Comparison of ENCODE assay signal across 18 cellular contexts in genomic region chr4:155624478-155624877, GRCh38. TPM values are rescaled to one million over a fixed set of nuclear protein-coding genes. Genes with fewer than 3 reads are reported as not detected.
DNase-seq lines count a peak whose midpoint lies in the region; ATAC-seq, FAIRE-seq and TF ChIP-seq lines count a peak whose summit lies in the region.
"Had no signal": no experiment of that assay in that cellular context is flagged by ENCODE, and none has a peak within 500 bp of the region (broad histone marks: within the 10 kb centered on the region; RNA-seq: fewer than 3 reads in every experiment).

No MANE protein-coding gene starts in this region.

- TF ChIP-seq EP300 in HepG2 (IDR thresholded peaks at IDR 0.05; ENCODE audit: low read depth in 2 of 2, low read length in 2 of 2) (no peak), HepG2 (CRISPR knock-in tag; IDR thresholded peaks at IDR 0.05; ENCODE audit: borderline replicate concordance) (no peak)

- no peaks in the 10 kb centered on the region for H3K4me1 ChIP-seq in HepG2 (ENCODE audit: insufficient read depth, low read length)
- H3K4me1 ChIP-seq: A549 had no signal

- CTCF ChIA-PET in HepG2 (lab: Yijun Ruan, JAX; ENCODE audit: low intra/inter-chr PET ratio, low total read pairs): no interaction called here

- no peak overlapping the region for H2AFZ ChIP-seq in HepG2 (ENCODE audit: low read length)

- H3K4me2 ChIP-seq in HepG2 (ENCODE audit: low read depth, low read length): no peak overlapping the region
- H3K4me2 ChIP-seq: A549 had no signal

- POLR2A ChIA-PET in HepG2 (lab: Yijun Ruan, JAX): no interaction called here

- no peaks in the 10 kb centered on the region for H3K27me3 ChIP-seq in HepG2 (ENCODE audit: control insufficient read depth in 1 of 2, insufficient read depth in 2 of 2, low read length in 2 of 2)

- TF ChIP-seq CTCF in HepG2 (CRISPR knock-in tag; IDR thresholded peaks at IDR 0.05): no peak

- TF ChIP-seq RAD21 in HepG2 (CRISPR knock-in tag; IDR thresholded peaks at IDR 0.05): no peak

- DNase-seq in Caki2 (ENCODE audit: low read depth) (peak; percentile 22), HepG2 (ENCODE audit: low spot score) (no peak), RKO (ENCODE audit: low spot score) (no peak), cerebellum (ENCODE audit: low spot score) (no peak)
- DNase-seq in stimulated activated CD4-positive, alpha-beta T cell treated with anti-CD3 and anti-CD28 coated beads, Interleukin-15, amount 100 ng/mL, for 24 hours: no peak
- DNase-seq: activated CD4-positive, alpha-beta memory T cell treated with anti-CD3 and anti-CD28 coated beads for 36 hours; activated naive CD4-positive, alpha-beta T cell treated with anti-CD3 and anti-CD28 coated beads for 36 hours; DMS 273 treated with DMSO at 0.1 percent for 48 hours; immature natural killer cell; naive thymus-derived CD4-positive, alpha-beta T cell; NCI-H1436; PC-3; small intestine; T-helper 2 cell had no signal

- intact Hi-C loops in HepG2 (cut with micrococcal nuclease; ENCODE audit: unreplicated experiment): no loop called here

- no peak overlapping the region for H3K4me3 ChIP-seq in HepG2 (replicated peaks in 1 of 3; ENCODE audit: insufficient read depth in 1 of 3, low read depth in 2 of 3, low read length in 3 of 3)
- H3K4me3 ChIP-seq: A549 had no signal

- BruUV-seq in HepG2 (replicated peaks; lab: Mats Ljungman, UMichigan): no TSS peak

- H3K36me3 ChIP-seq in HepG2 (replicated peaks in 1 of 2; ENCODE audit: control insufficient read depth in 1 of 2, insufficient read depth in 2 of 2, low read length in 2 of 2): no peaks in the 10 kb centered on the region

- H3K9me3 ChIP-seq in HepG2 (ENCODE audit: low read length): no peaks in the 10 kb centered on the region
- H3K9me3 ChIP-seq: A549 had no signal

- no peaks in the 10 kb centered on the region for H4K20me1 ChIP-seq in HepG2 (ENCODE audit: insufficient read depth, low read length)

- no peak overlapping the region for H3K9ac ChIP-seq in HepG2 (ENCODE audit: insufficient read depth, low read depth, low read length)

- no peak for TF ChIP-seq POLR2A in HepG2 (IDR thresholded peaks at IDR 0.05; ENCODE audit: insufficient read depth in 1 of 2, low read depth in 2 of 2, low read length in 2 of 2)

- H3K79me2 ChIP-seq in HepG2 (ENCODE audit: insufficient read depth, low read length): no peaks in the 10 kb centered on the region

- no peak for FAIRE-seq in HepG2 (lab: Jason Lieb, UNC)
- FAIRE-seq: A549, small intestine had no signal

- peak; percentile 97 for ATAC-seq in GM19452 (IDR thresholded peaks at IDR 0.05; ENCODE audit: unreplicated experiment)
- peak; percentile 79 for ATAC-seq in HG02852 (IDR thresholded peaks at IDR 0.05; ENCODE audit: unreplicated experiment)
- ATAC-seq in HG03469 (IDR thresholded peaks at IDR 0.05; ENCODE audit: unreplicated experiment): peak; percentile 92
- no peak for ATAC-seq in HepG2
- ATAC-seq: A549; naive thymus-derived CD4-positive, alpha-beta T cell; PC-3 had no signal

- in situ Hi-C loops in Caki2 (cut with HindIII; ENCODE audit: low pct_unique_long_range_greater_than_20kb, low sequenced_read_pairs): no loop called here
- in situ Hi-C loops in HepG2 (cut with HindIII; ENCODE audit: extremely low pct_ligation_motif_present, low pct_unique_long_range_greater_than_20kb): no loop called here

- H3K27ac ChIP-seq in HepG2 (ENCODE audit: extremely low read length, insufficient read depth, low read length): no peak overlapping the region
- H3K27ac ChIP-seq: A549 had no signal

TF ChIP-seq in HepG2, 621 proteins besides CTCF, POLR2A, EP300 and RAD21:
- TF ChIP-seq RBM22 (optimal IDR thresholded peaks at IDR 0.05; ENCODE audit: low read length): no peak
- TF ChIP-seq ZBTB38 (CRISPR knock-in tag; IDR thresholded peaks at IDR 0.05): no peak
- TF ChIP-seq HDAC1 (CRISPR knock-in tag; IDR thresholded peaks at IDR 0.05): no peak
- no peak for TF ChIP-seq TARDBP (CRISPR knock-in tag; IDR thresholded peaks at IDR 0.05)
- TF ChIP-seq JUNB (CRISPR knock-in tag; IDR thresholded peaks at IDR 0.05; ENCODE audit: borderline replicate concordance): no peak
- no peak for TF ChIP-seq SIN3A (IDR thresholded peaks at IDR 0.05; ENCODE audit: borderline replicate concordance, low read depth, low read length)
- TF ChIP-seq ZNF607 (CRISPR knock-in tag; IDR thresholded peaks at IDR 0.05; ENCODE audit: borderline replicate concordance): no peak
- TF ChIP-seq ZNF343 (CRISPR knock-in tag; IDR thresholded peaks at IDR 0.05): no peak
- TF ChIP-seq ZNF260 (CRISPR knock-in tag; IDR thresholded peaks at IDR 0.05; ENCODE audit: borderline replicate concordance, low read depth): no peak
- TF ChIP-seq ZNF598 (CRISPR knock-in tag; IDR thresholded peaks at IDR 0.05; ENCODE audit: borderline replicate concordance): no peak
- no peak for TF ChIP-seq HNRNPLL (IDR thresholded peaks at IDR 0.05; ENCODE audit: low read depth, low read length, poor library complexity, severe bottlenecking)

RNA-seq across cellular contexts. Expression of gene GUCY1A1, which starts 42.2 kb away (rescaled TPM):
- total RNA-seq in Caki2 (2014; rRNA removed; shearing (Covaris generic); ENCODE audit: low replicate concordance): 15.5 and 17.2 TPM in 2 replicates
- not detected in 2 replicates for total RNA-seq in HepG2 (2016; rRNA removed; fragmentation: Illumina TruSeq; extraction: Trizol)
- not detected in 2 replicates for total RNA-seq in HepG2 (2016; cell fraction: cytosol; rRNA removed; fragmentation: Illumina TruSeq; extraction: Trizol; ENCODE audit: low read depth)
- not detected in 2 replicates for total RNA-seq in HepG2 (2016; cell fraction: insoluble cytoplasmic fraction; rRNA removed; fragmentation: Illumina TruSeq; extraction: Trizol)
- total RNA-seq in HepG2 (2016; cell fraction: membrane; rRNA removed; fragmentation: Illumina TruSeq; extraction: Trizol): not detected in 2 replicates
- not detected in 2 replicates for total RNA-seq in HepG2 (2016; cell fraction: nucleus; rRNA removed; fragmentation: Illumina TruSeq; extraction: Trizol)
- polyA plus RNA-seq in HepG2 (2011; rRNA removed): not detected in 2 replicates
- polyA plus RNA-seq in HepG2 (2011; cell fraction: cytosol; rRNA removed): not detected in 2 replicates
- 0.07 TPM in 1 of 2 replicates, not detected in the other for polyA plus RNA-seq in HepG2 (2011; cell fraction: nucleus; rRNA removed)
- not detected in 2 replicates for polyA plus RNA-seq in HepG2 (2012)
- polyA plus RNA-seq in HepG2 (2016; cell fraction: cytosol; fragmentation: Illumina TruSeq; extraction: Trizol; ENCODE audit: low read depth): not detected in 2 replicates
- not detected in 2 replicates for polyA plus RNA-seq in HepG2 (2016; cell fraction: insoluble cytoplasmic fraction; fragmentation: Illumina TruSeq; extraction: Trizol; ENCODE audit: low read depth)
- polyA plus RNA-seq in HepG2 (2016; cell fraction: membrane; fragmentation: Illumina TruSeq; extraction: Trizol; ENCODE audit: low read depth): not detected in 2 replicates
- polyA plus RNA-seq in HepG2 (2016; cell fraction: nucleus; fragmentation: Illumina TruSeq; extraction: Trizol; ENCODE audit: insufficient read depth, low read depth): not detected in 2 replicates
- polyA minus RNA-seq in HepG2 (2011; rRNA and poly(A)+ RNA removed; ENCODE audit: low replicate concordance): 0.14 TPM in 1 of 2 replicates, not detected in the other
- not detected in 2 replicates for polyA minus RNA-seq in HepG2 (2011; cell fraction: cytosol; rRNA and poly(A)+ RNA removed)
- not detected in 2 replicates for polyA minus RNA-seq in HepG2 (2011; cell fraction: nucleus; rRNA and poly(A)+ RNA removed)
- 35.9 TPM for total RNA-seq in cerebellum
- total RNA-seq: activated CD4-positive, alpha-beta memory T cell treated with anti-CD3 and anti-CD28 coated beads for 36 hours had no signal
- polyA plus RNA-seq: A549; naive thymus-derived CD4-positive, alpha-beta T cell had no signal

Comparison
In these comparisons a context has a peak if more than half of its experiments do, and no peak if none do; other contexts are left out.
1. RNA of gene GUCY1A1, which starts 42.2 kb away (total RNA-seq): 35.9 TPM in cerebellum (single experiment) and 15.5 to 17.2 TPM in Caki2; not detected in HepG2; every median in the first group is over 10 times any median in the second.